ENCODE assay signal across 14 cellular contexts in genomic region chr1:12039141-12039525, GRCh38. TPM values are rescaled to one million over a fixed set of nuclear protein-coding genes. Genes with fewer than 3 reads are reported as not detected.
DNase-seq lines count a peak whose midpoint lies in the region; ATAC-seq, FAIRE-seq and TF ChIP-seq lines count a peak whose summit lies in the region.
"Had no signal": no experiment of that assay in that cellular context is flagged by ENCODE, and none has a peak within 500 bp of the region (broad histone marks: within the 10 kb centered on the region; RNA-seq: fewer than 3 reads in every experiment).

No MANE protein-coding gene starts in this region.

- BruUV-seq in K562 (replicated peaks; lab: Mats Ljungman, UMichigan) = no TSS peak

- no peaks in the 10 kb centered on the region for H3K36me3 ChIP-seq in OCI-LY3 (replicated peaks; ENCODE audit: low read depth, low read length)
- H3K36me3 ChIP-seq in K562 (ENCODE audit: control insufficient read depth, insufficient read depth, low read length) = no peaks in the 10 kb centered on the region
- H3K36me3 ChIP-seq: SJCRH30 had no signal

- peaks cover 16 to 20% of the 10 kb centered on the region in 2 donors for H3K4me1 Mint-ChIP-seq in natural killer cell treated with Interleukin-12 subunit alpha and Interleukin-12 subunit beta and Interleukin-15 and Interleukin-18, amount 100 ng/mL, for 72 hours (ENCODE audit: low read depth in 2 of 2)
- H3K4me1 Mint-ChIP-seq in natural killer cell = peaks cover 0 to 7% of the 10 kb centered on the region in 2 donors
- H3K4me1 Mint-ChIP-seq in stimulated activated naive B cell treated with anti-CD40 and anti-IgM and Interleukin-4, amounts not matched to agents 10 μg/mL and 1 μg/mL and 100 μg/mL, for 72 hours = peaks cover 29 to 50% of the 10 kb centered on the region in 2 donors

- H3K27me3 ChIP-seq in OCI-LY3 (ENCODE audit: low read depth, low read length) (0 out of 2 replicates have a peak, but pooled peaks cover 7% of the 10 kb centered on the region), K562 (ENCODE audit: control insufficient read depth in 2 of 2, insufficient read depth in 2 of 2, low read length in 2 of 2) (no peaks in the 10 kb centered on the region)

- H3K4me1 ChIP-seq in OCI-LY3 (ENCODE audit: low read length) (peaks cover 36% of the 10 kb centered on the region), K562 (replicated peaks in 1 of 2; ENCODE audit: control insufficient read depth in 2 of 2, insufficient read depth in 2 of 2, low read length in 2 of 2) (peaks cover 43 to 50% of the 10 kb centered on the region in 2 experiments)
- H3K4me1 ChIP-seq: Caco-2 had no signal

- intact Hi-C loops in natural killer cell (cut with micrococcal nuclease) (no loop called here), K562 (cut with micrococcal nuclease) (loop anchor here (2.0 to 5.0 kb wide), 2 partner anchors 38 to 130 kb away; no protein-coding TSS in a partner anchor), head of caudate nucleus (cut with DNase I) (no loop called here)

- ATAC-seq in natural killer cell treated with Interleukin-12 subunit alpha and Interleukin-12 subunit beta and Interleukin-15 and Interleukin-18, amount 100 ng/mL, for 72 hours = peak; percentile 55 to 77
- ATAC-seq in natural killer cell (no peak), K562 (no peak), GM21515 (IDR thresholded peaks at IDR 0.05; ENCODE audit: unreplicated experiment) (no peak)
- peak; percentile 52 to 60 for ATAC-seq in stimulated activated naive B cell treated with anti-CD40 and anti-IgM and Interleukin-4, amounts not matched to agents 10 μg/mL and 1 μg/mL and 100 μg/mL, for 72 hours (replicated peaks)

- in situ Hi-C loops in K562 (cut with MboI) = no loop called here

- H3K27ac Mint-ChIP-seq in natural killer cell treated with Interleukin-12 subunit alpha and Interleukin-12 subunit beta and Interleukin-15 and Interleukin-18, amount 100 ng/mL, for 72 hours = no peak overlapping the region
- H3K27ac Mint-ChIP-seq in natural killer cell = no peak overlapping the region
- peak overlapping the region; percentile 96 for H3K27ac Mint-ChIP-seq in stimulated activated naive B cell treated with anti-CD40 and anti-IgM and Interleukin-4, amounts not matched to agents 10 μg/mL and 1 μg/mL and 100 μg/mL, for 72 hours
- H3K27ac Mint-ChIP-seq: CD14-positive monocyte had no signal

- no peak for TF ChIP-seq CTCF in natural killer cell (IDR thresholded peaks at IDR 0.05)
- TF ChIP-seq CTCF in OCI-LY3 (IDR thresholded peaks at IDR 0.05; ENCODE audit: low read depth, low read length) = no peak
- TF ChIP-seq CTCF in K562 (IDR thresholded peaks at IDR 0.05 in 2 of 3, conservative IDR thresholded peaks at IDR 0.05 in 1 of 3; ENCODE audit: insufficient read depth in 2 of 3, low read depth in 1 of 3, low read length in 3 of 3) = no peak

- no peak for FAIRE-seq in K562 (lab: Jason Lieb, UNC)
- FAIRE-seq: H1 had no signal

- H4K20me1 ChIP-seq in OCI-LY3 (ENCODE audit: insufficient read depth, low read length) (no peaks in the 10 kb centered on the region), K562 (replicated peaks; ENCODE audit: control insufficient read depth, insufficient read depth, low read length) (no peaks in the 10 kb centered on the region)

- no peaks in the 10 kb centered on the region for H3K27me3 Mint-ChIP-seq in natural killer cell treated with Interleukin-12 subunit alpha and Interleukin-12 subunit beta and Interleukin-15 and Interleukin-18, amount 100 ng/mL, for 72 hours
- H3K27me3 Mint-ChIP-seq in natural killer cell (ENCODE audit: low read depth in 2 of 2) = peaks cover 0 to 6% of the 10 kb centered on the region in 2 donors
- no peaks in the 10 kb centered on the region for H3K27me3 Mint-ChIP-seq in stimulated activated naive B cell treated with anti-CD40 and anti-IgM and Interleukin-4, amounts not matched to agents 10 μg/mL and 1 μg/mL and 100 μg/mL, for 72 hours

- H3K4me3 Mint-ChIP-seq in natural killer cell treated with Interleukin-12 subunit alpha and Interleukin-12 subunit beta and Interleukin-15 and Interleukin-18, amount 100 ng/mL, for 72 hours = no peak overlapping the region
- H3K4me3 Mint-ChIP-seq in natural killer cell = no peak overlapping the region
- H3K4me3 Mint-ChIP-seq in stimulated activated naive B cell treated with anti-CD40 and anti-IgM and Interleukin-4, amounts not matched to agents 10 μg/mL and 1 μg/mL and 100 μg/mL, for 72 hours = peak overlapping the region; percentile 54 to 59
- H3K4me3 Mint-ChIP-seq: CD14-positive monocyte had no signal

- H3K9ac ChIP-seq in OCI-LY3 (ENCODE audit: low read length) = no peak overlapping the region; the same call in 1 of the 2 replicates
- H3K9ac ChIP-seq in K562 (ENCODE audit: insufficient read depth in 1 of 2, low read depth in 2 of 2, low read length in 2 of 2) = peak overlapping the region; percentile 34 to 47; a peak in 3 of 4 replicates

- H3K4me3 ChIP-seq in OCI-LY3 (ENCODE audit: low read length) = no peak overlapping the region
- H3K4me3 ChIP-seq in K562 = no peak overlapping the region
- H3K4me3 ChIP-seq: SJCRH30 had no signal

- 9% methylated on average over 2 of the region's 2 CpGs for WGBS in K562 (ENCODE audit: insufficient coverage, low coverage, missing lambda C conversion rate)

- CTCF ChIA-PET in K562 (lab: Yijun Ruan, JAX; ENCODE audit: low intra/inter-chr PET ratio) = interaction anchor here (0.6 kb wide), 1 partner anchor 373 kb away, joined by 6 read pairs; no protein-coding TSS in a partner anchor

- no peak overlapping the region for H3K27ac ChIP-seq in OCI-LY3 (ENCODE audit: low read length)
- peak overlapping the region; percentile 50; the same call in 2 of the 3 replicates for H3K27ac ChIP-seq in K562 (ENCODE audit: extremely low read depth, low read depth, low read length)
- H3K27ac ChIP-seq: SJCRH30 had no signal

- H3K9me3 Mint-ChIP-seq in natural killer cell treated with Interleukin-12 subunit alpha and Interleukin-12 subunit beta and Interleukin-15 and Interleukin-18, amount 100 ng/mL, for 72 hours = no peaks in the 10 kb centered on the region
- H3K9me3 Mint-ChIP-seq in natural killer cell = no peaks in the 10 kb centered on the region
- H3K9me3 Mint-ChIP-seq in stimulated activated naive B cell treated with anti-CD40 and anti-IgM and Interleukin-4, amounts not matched to agents 10 μg/mL and 1 μg/mL and 100 μg/mL, for 72 hours = no peaks in the 10 kb centered on the region

- H3K9me3 ChIP-seq in OCI-LY3 (ENCODE audit: insufficient read depth, low read length) (no peaks in the 10 kb centered on the region), K562 (replicated peaks; ENCODE audit: control insufficient read depth, insufficient read depth, low read depth, low read length) (no peaks in the 10 kb centered on the region)
- H3K9me3 ChIP-seq: Caco-2, SJCRH30 had no signal

- DNase-seq in natural killer cell treated with Interleukin-12 subunit alpha and Interleukin-12 subunit beta and Interleukin-15 and Interleukin-18, amount 100 ng/mL, for 72 hours (ENCODE audit: low spot score) = no peak
- DNase-seq in natural killer cell = no peak
- no peak for DNase-seq in K562 (ENCODE audit: extremely low read depth in 1 of 4, low spot score in 3 of 4)
- peak; percentile 59 for DNase-seq in stimulated activated naive B cell treated with anti-CD40 and anti-IgM and Interleukin-4, amounts not matched to agents 10 μg/mL and 1 μg/mL and 100 μg/mL, for 72 hours
- DNase-seq in head of caudate nucleus = no peak
- DNase-seq in NCI-H526 treated with DMSO at 0.1 percent for 48 hours (lab: John Stamatoyannopoulos, UW) = no peak
- DNase-seq: Caco-2, NCI-H187 treated with DMSO at 0.1 percent for 48 hours, SJCRH30 had no signal

- H3K9me1 ChIP-seq in K562 (ENCODE audit: control insufficient read depth, insufficient read depth, low read length) = no peaks in the 10 kb centered on the region

- no peak for TF ChIP-seq POLR2A in K562 (conservative IDR thresholded peaks at IDR 0.05)

- H2AFZ ChIP-seq in OCI-LY3 (ENCODE audit: low read depth, low read length) (no peak overlapping the region), K562 (ENCODE audit: low read depth, low read length) (peak overlapping the region; percentile 78)

- no peak for TF ChIP-seq RAD21 in K562 (CRISPR knock-in tag; conservative IDR thresholded peaks at IDR 0.05 in 1 of 2, IDR thresholded peaks at IDR 0.05 in 1 of 2)

- 0 out of 2 replicates have a peak overlapping the region, but pooled peaks have one; percentile 71 for H3K4me2 ChIP-seq in OCI-LY3 (ENCODE audit: low read length)
- H3K4me2 ChIP-seq in K562 (ENCODE audit: insufficient read depth, low read length) = peak overlapping the region; percentile 73

- H3K36me3 Mint-ChIP-seq in natural killer cell treated with Interleukin-12 subunit alpha and Interleukin-12 subunit beta and Interleukin-15 and Interleukin-18, amount 100 ng/mL, for 72 hours = no peaks in the 10 kb centered on the region
- H3K36me3 Mint-ChIP-seq in natural killer cell = no peaks in the 10 kb centered on the region
- H3K36me3 Mint-ChIP-seq in stimulated activated naive B cell treated with anti-CD40 and anti-IgM and Interleukin-4, amounts not matched to agents 10 μg/mL and 1 μg/mL and 100 μg/mL, for 72 hours = peaks cover 0 to 8% of the 10 kb centered on the region in 2 donors
- H3K36me3 Mint-ChIP-seq: CD14-positive monocyte had no signal

- H3K79me2 ChIP-seq in OCI-LY3 (ENCODE audit: low read length) = no peaks in the 10 kb centered on the region
- H3K79me2 ChIP-seq in K562 (ENCODE audit: control insufficient read depth, insufficient read depth, low read length) = no peaks in the 10 kb centered on the region

- POLR2A ChIA-PET in K562 (lab: Yijun Ruan, JAX) = interaction anchor here (0.6 to 5.7 kb wide), 12 partner anchors 8 to 132 kb away, joined by 3 to 91 read pairs (median 4); partner anchors contain the start of genes MIIP and TNFRSF8

- TF ChIP-seq EP300 in K562 (IDR thresholded peaks at IDR 0.05; ENCODE audit: low read length) = no peak

RNA-seq across cellular contexts. Expression of gene MIIP, which starts 19.8 kb away (rescaled TPM):
- total RNA-seq in natural killer cell treated with Interleukin-12 subunit alpha and Interleukin-12 subunit beta and Interleukin-15 and Interleukin-18, amount 100 ng/mL, for 72 hours = 100 to 1,000 TPM in 1 of 2 donors, 10 to 100 TPM in 1; 52.5 to 118 TPM
- total RNA-seq in natural killer cell = 10 to 100 TPM; 27.2 to 28.5 (median 27.9) TPM
- 73.6 and 259 TPM in 2 replicates for total RNA-seq in K562 (2011; cell fraction: chromatin; rRNA removed; ENCODE audit: low replicate concordance)
- 259 and 285 TPM in 2 replicates for total RNA-seq in K562 (2011; cell fraction: nucleolus; rRNA removed)
- 145 and 161 TPM in 2 replicates for total RNA-seq in K562 (2011; cell fraction: nucleoplasm; rRNA removed)
- 117 and 131 TPM in 2 replicates for total RNA-seq in K562 (2014; rRNA removed)
- 11.8 and 17.2 TPM in 2 replicates for total RNA-seq in K562 (2014; rRNA removed; fragmentation: Illumina TruSeq; extraction: Trizol)
- 50.7 and 55.6 TPM in 2 replicates for total RNA-seq in K562 (2015; rRNA removed; fragmentation: Illumina TruSeq; extraction: Trizol)
- 92.8 and 102 TPM in 2 replicates for total RNA-seq in K562 (2021)
- polyA plus RNA-seq in K562 (2011; rRNA removed) = 48.3 and 113 TPM in 2 replicates
- 79.2 and 124 TPM in 2 replicates for polyA plus RNA-seq in K562 (2011; cell fraction: cytosol; rRNA removed)
- polyA plus RNA-seq in K562 (2011; cell fraction: nucleus; rRNA removed) = 514 and 538 TPM in 2 replicates
- polyA plus RNA-seq in K562 (2012) = 79.3 and 134 TPM in 2 replicates
- polyA plus RNA-seq in K562 (2014; fragmentation: Illumina TruSeq; extraction: Trizol) = 30.8 and 57.5 TPM in 2 replicates
- polyA plus RNA-seq in K562 (2014; fragmentation: Nextera tagmentation; extraction: Ambion mirVana) = 1 to 10 TPM; 2.5 to 5.1 TPM
- polyA plus RNA-seq in K562 (2014; rRNA removed) = 105 and 108 TPM in 2 replicates
- polyA minus RNA-seq in K562 (2011; rRNA and poly(A)+ RNA removed) = 15.8 and 16.2 TPM in 2 replicates
- polyA minus RNA-seq in K562 (2011; cell fraction: cytosol; rRNA and poly(A)+ RNA removed) = 26.3 and 43.2 TPM in 2 replicates
- 54.1 and 78.2 TPM in 2 replicates for polyA minus RNA-seq in K562 (2011; cell fraction: nucleus; rRNA and poly(A)+ RNA removed)

RNA-seq across cellular contexts. Expression of gene TNFRSF8, which starts 24.0 kb away (rescaled TPM):
- total RNA-seq in natural killer cell treated with Interleukin-12 subunit alpha and Interleukin-12 subunit beta and Interleukin-15 and Interleukin-18, amount 100 ng/mL, for 72 hours = 10 to 100 TPM; 16.3 to 77.3 TPM
- total RNA-seq in natural killer cell (1 to 10 TPM in 1 of 3 donors, under 1 TPM in 2; 0.34 to 1.7 (median 0.50) TPM), K562 (2014; rRNA removed) (22.2 and 27.1 TPM in 2 replicates), K562 (2014; rRNA removed; fragmentation: Illumina TruSeq; extraction: Trizol) (5.9 and 8.7 TPM in 2 replicates), K562 (2015; rRNA removed; fragmentation: Illumina TruSeq; extraction: Trizol) (17.1 and 18.9 TPM in 2 replicates), K562 (2021) (38.4 and 40.2 TPM in 2 replicates)
- total RNA-seq in K562 (2011; cell fraction: chromatin; rRNA removed; ENCODE audit: low replicate concordance) = 14.4 and 37.6 TPM in 2 replicates
- total RNA-seq in K562 (2011; cell fraction: nucleolus; rRNA removed) = 36.7 and 39.3 TPM in 2 replicates
- 23.4 and 24.7 TPM in 2 replicates for total RNA-seq in K562 (2011; cell fraction: nucleoplasm; rRNA removed)
- polyA plus RNA-seq in K562 (2011; rRNA removed) (5.6 and 12.0 TPM in 2 replicates), K562 (2014; fragmentation: Illumina TruSeq; extraction: Trizol) (22.4 and 24.4 TPM in 2 replicates), K562 (2014; fragmentation: Nextera tagmentation; extraction: Ambion mirVana) (1 to 10 TPM; 3.5 to 3.7 TPM), K562 (2014; rRNA removed) (18.2 and 19.9 TPM in 2 replicates)
- polyA plus RNA-seq in K562 (2011; cell fraction: cytosol; rRNA removed) = 10.7 and 17.1 TPM in 2 replicates
- polyA plus RNA-seq in K562 (2011; cell fraction: nucleus; rRNA removed) = 8.7 and 10.8 TPM in 2 replicates
- polyA plus RNA-seq in K562 (2012) = 23.2 and 39.4 TPM in 2 replicates
- 6.5 and 7.8 TPM in 2 replicates for polyA minus RNA-seq in K562 (2011; rRNA and poly(A)+ RNA removed)
- polyA minus RNA-seq in K562 (2011; cell fraction: cytosol; rRNA and poly(A)+ RNA removed) = 14.6 and 16.9 TPM in 2 replicates
- polyA minus RNA-seq in K562 (2011; cell fraction: nucleus; rRNA and poly(A)+ RNA removed) = 5.3 and 7.6 TPM in 2 replicates
- total RNA-seq: Caco-2, RPMI7951 had no signal

RNA-seq across cellular contexts. Expression of gene MFN2, which starts 58.9 kb away (rescaled TPM):
- 100 to 1,000 TPM in 1 of 2 donors, 10 to 100 TPM in 1; 75.2 to 101 TPM for total RNA-seq in natural killer cell treated with Interleukin-12 subunit alpha and Interleukin-12 subunit beta and Interleukin-15 and Interleukin-18, amount 100 ng/mL, for 72 hours
- total RNA-seq in natural killer cell (10 to 100 TPM; 54.7 to 65.9 (median 55.8) TPM), K562 (2014; rRNA removed) (95.4 and 108 TPM in 2 replicates), K562 (2014; rRNA removed; fragmentation: Illumina TruSeq; extraction: Trizol) (87.1 and 109 TPM in 2 replicates), K562 (2015; rRNA removed; fragmentation: Illumina TruSeq; extraction: Trizol) (79.6 and 82.9 TPM in 2 replicates), K562 (2021) (147 and 158 TPM in 2 replicates)
- total RNA-seq in K562 (2011; cell fraction: chromatin; rRNA removed; ENCODE audit: low replicate concordance) = 133 and 181 TPM in 2 replicates
- total RNA-seq in K562 (2011; cell fraction: nucleolus; rRNA removed) = 106 and 110 TPM in 2 replicates
- 88.2 and 107 TPM in 2 replicates for total RNA-seq in K562 (2011; cell fraction: nucleoplasm; rRNA removed)
- polyA plus RNA-seq in K562 (2011; rRNA removed) (83.4 and 112 TPM in 2 replicates), K562 (2014; fragmentation: Illumina TruSeq; extraction: Trizol) (139 and 165 TPM in 2 replicates), K562 (2014; fragmentation: Nextera tagmentation; extraction: Ambion mirVana) (10 to 100 TPM; 10.5 to 14.0 TPM), K562 (2014; rRNA removed) (94.6 and 99.9 TPM in 2 replicates)
- polyA plus RNA-seq in K562 (2011; cell fraction: cytosol; rRNA removed) = 74.2 and 81.7 TPM in 2 replicates
- 185 and 193 TPM in 2 replicates for polyA plus RNA-seq in K562 (2011; cell fraction: nucleus; rRNA removed)
- 74.5 and 123 TPM in 2 replicates for polyA plus RNA-seq in K562 (2012)
- 105 and 127 TPM in 2 replicates for polyA minus RNA-seq in K562 (2011; rRNA and poly(A)+ RNA removed)
- 52.3 and 57.5 TPM in 2 replicates for polyA minus RNA-seq in K562 (2011; cell fraction: cytosol; rRNA and poly(A)+ RNA removed)
- 38.1 and 91.4 TPM in 2 replicates for polyA minus RNA-seq in K562 (2011; cell fraction: nucleus; rRNA and poly(A)+ RNA removed)

Comparison
In these comparisons a context has a peak if more than half of its experiments do, and no peak if none do; other contexts are left out.
1. ATAC-seq: peak in natural killer cell treated with Interleukin-12 subunit alpha and Interleukin-12 subunit beta and Interleukin-15 and Interleukin-18, amount 100 ng/mL, for 72 hours (2 of 2) and stimulated activated naive B cell treated with anti-CD40 and anti-IgM and Interleukin-4, amounts not matched to agents 10 μg/mL and 1 μg/mL and 100 μg/mL, for 72 hours (2 of 2); none in natural killer cell (0 of 3), K562 (single experiment) and GM21515 (single experiment).
2. H3K4me3 Mint-ChIP-seq: peak in stimulated activated naive B cell treated with anti-CD40 and anti-IgM and Interleukin-4, amounts not matched to agents 10 μg/mL and 1 μg/mL and 100 μg/mL, for 72 hours (2 of 2); none in natural killer cell treated with Interleukin-12 subunit alpha and Interleukin-12 subunit beta and Interleukin-15 and Interleukin-18, amount 100 ng/mL, for 72 hours (single experiment) and natural killer cell (single experiment).